In the genomic region with DNA sequence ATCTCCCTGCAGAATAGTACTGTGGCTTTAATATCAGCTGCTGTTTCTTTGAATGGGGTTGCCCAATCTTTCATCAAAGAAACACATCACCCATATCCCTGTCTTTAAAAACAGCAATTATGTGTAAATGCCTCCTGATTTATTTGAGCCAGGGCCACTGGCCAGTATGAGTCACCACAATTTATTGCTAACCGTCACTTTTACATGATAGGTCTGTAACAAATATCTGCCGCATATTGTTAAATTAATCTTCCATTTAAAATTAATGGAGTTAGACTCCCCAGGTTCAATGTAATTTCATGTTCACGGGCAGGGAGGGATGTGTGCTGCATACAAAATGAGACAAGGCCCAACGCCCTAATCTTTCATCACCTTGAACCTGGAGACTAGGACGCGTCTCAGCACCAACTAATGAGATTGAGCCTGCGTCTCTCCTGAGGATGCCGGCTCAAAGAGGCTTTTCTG, we compare ENCODE assay signal across 1 cellular context.
TF ChIP-seq lines count a peak whose summit lies in the region.

No MANE protein-coding gene starts in this region.

TF ChIP-seq in HEK293, 187 proteins besides CTCF, POLR2A, EP300 and RAD21 (continued from another document and continues in another):
- TF ChIP-seq, protein P1, sequence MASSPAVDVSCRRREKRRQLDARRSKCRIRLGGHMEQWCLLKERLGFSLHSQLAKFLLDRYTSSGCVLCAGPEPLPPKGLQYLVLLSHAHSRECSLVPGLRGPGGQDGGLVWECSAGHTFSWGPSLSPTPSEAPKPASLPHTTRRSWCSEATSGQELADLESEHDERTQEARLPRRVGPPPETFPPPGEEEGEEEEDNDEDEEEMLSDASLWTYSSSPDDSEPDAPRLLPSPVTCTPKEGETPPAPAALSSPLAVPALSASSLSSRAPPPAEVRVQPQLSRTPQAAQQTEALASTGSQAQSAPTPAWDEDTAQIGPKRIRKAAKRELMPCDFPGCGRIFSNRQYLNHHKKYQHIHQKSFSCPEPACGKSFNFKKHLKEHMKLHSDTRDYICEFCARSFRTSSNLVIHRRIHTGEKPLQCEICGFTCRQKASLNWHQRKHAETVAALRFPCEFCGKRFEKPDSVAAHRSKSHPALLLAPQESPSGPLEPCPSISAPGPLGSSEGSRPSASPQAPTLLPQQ (tag by site-specific recombination; IDR thresholded peaks at IDR 0.05) = 0 out of 2 replicates have a peak, but pooled peaks have one; percentile 33
- TF ChIP-seq ZBTB17 (tag by site-specific recombination; IDR thresholded peaks at IDR 0.05) = peak; percentile 69
- TF ChIP-seq ZNF292 (tag by site-specific recombination; IDR thresholded peaks at IDR 0.05; ENCODE audit: borderline replicate concordance, low read depth) = no peak
- TF ChIP-seq ZFP37 (tag by site-specific recombination; IDR thresholded peaks at IDR 0.05) = no peak
- TF ChIP-seq GLIS2 (tag by site-specific recombination; IDR thresholded peaks at IDR 0.05) = no peak
- no peak for TF ChIP-seq ZNF23 (tag by site-specific recombination; IDR thresholded peaks at IDR 0.05; ENCODE audit: borderline replicate concordance)
- TF ChIP-seq KLF8 (tag by site-specific recombination; IDR thresholded peaks at IDR 0.05) = 0 out of 2 replicates have a peak, but pooled peaks have one; percentile 28
- peak; percentile 51; the same call in 1 of the 2 replicates for TF ChIP-seq KLF16 (tag by site-specific recombination; IDR thresholded peaks at IDR 0.05)
- TF ChIP-seq KLF7 (tag by site-specific recombination; IDR thresholded peaks at IDR 0.05; ENCODE audit: borderline replicate concordance) = no peak
- TF ChIP-seq ZNF48 (tag by site-specific recombination; IDR thresholded peaks at IDR 0.05) = no peak
- TF ChIP-seq ZNF510 (tag by site-specific recombination; IDR thresholded peaks at IDR 0.05; ENCODE audit: insufficient replicate concordance) = no peak
- no peak for TF ChIP-seq ZNF426 (tag by site-specific recombination; IDR thresholded peaks at IDR 0.05)
- no peak for TF ChIP-seq PRDM2 (tag by site-specific recombination; IDR thresholded peaks at IDR 0.05; ENCODE audit: borderline replicate concordance)
- no peak for TF ChIP-seq ZNF169 (tag by site-specific recombination; IDR thresholded peaks at IDR 0.05)
- TF ChIP-seq, protein P2, sequence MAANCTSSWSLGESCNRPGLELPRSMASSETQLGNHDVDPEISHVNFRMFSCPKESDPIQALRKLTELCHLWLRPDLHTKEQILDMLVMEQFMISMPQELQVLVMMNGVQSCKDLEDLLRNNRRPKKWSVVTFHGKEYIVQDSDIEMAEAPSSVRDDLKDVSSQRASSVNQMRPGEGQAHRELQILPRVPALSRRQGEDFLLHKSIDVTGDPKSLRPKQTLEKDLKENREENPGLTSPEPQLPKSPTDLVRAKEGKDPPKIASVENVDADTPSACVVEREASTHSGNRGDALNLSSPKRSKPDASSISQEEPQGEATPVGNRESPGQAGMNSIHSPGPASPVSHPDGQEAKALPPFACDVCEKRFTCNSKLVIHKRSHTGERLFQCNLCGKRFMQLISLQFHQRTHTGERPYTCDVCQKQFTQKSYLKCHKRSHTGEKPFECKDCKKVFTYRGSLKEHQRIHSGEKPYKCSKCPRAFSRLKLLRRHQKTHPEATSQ (tag by site-specific recombination; IDR thresholded peaks at IDR 0.05) = no peak
- TF ChIP-seq WT1 (tag by site-specific recombination; IDR thresholded peaks at IDR 0.05) = peak; percentile 94
- 0 out of 2 replicates have a peak, but pooled peaks have one; percentile 17 for TF ChIP-seq ZNF558 (tag by site-specific recombination; IDR thresholded peaks at IDR 0.05)
- no peak for TF ChIP-seq ZNF677 (tag by site-specific recombination; IDR thresholded peaks at IDR 0.05)
- TF ChIP-seq TRIM28 (IDR thresholded peaks at IDR 0.05; ENCODE audit: borderline replicate concordance, low read length) = no peak; the same call in 1 of the 2 replicates
- TF ChIP-seq ZXDB (tag by site-specific recombination; IDR thresholded peaks at IDR 0.05) = peak; percentile 34; the same call in 1 of the 2 replicates
- TF ChIP-seq, protein P3, sequence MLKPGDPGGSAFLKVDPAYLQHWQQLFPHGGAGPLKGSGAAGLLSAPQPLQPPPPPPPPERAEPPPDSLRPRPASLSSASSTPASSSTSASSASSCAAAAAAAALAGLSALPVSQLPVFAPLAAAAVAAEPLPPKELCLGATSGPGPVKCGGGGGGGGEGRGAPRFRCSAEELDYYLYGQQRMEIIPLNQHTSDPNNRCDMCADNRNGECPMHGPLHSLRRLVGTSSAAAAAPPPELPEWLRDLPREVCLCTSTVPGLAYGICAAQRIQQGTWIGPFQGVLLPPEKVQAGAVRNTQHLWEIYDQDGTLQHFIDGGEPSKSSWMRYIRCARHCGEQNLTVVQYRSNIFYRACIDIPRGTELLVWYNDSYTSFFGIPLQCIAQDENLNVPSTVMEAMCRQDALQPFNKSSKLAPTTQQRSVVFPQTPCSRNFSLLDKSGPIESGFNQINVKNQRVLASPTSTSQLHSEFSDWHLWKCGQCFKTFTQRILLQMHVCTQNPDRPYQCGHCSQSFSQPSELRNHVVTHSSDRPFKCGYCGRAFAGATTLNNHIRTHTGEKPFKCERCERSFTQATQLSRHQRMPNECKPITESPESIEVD (tag by site-specific recombination; IDR thresholded peaks at IDR 0.05) = peak; percentile 89
- no peak for TF ChIP-seq SP2 (tag by site-specific recombination; IDR thresholded peaks at IDR 0.05)
- peak; percentile 54; the same call in 1 of the 2 replicates for TF ChIP-seq PATZ1 (tag by site-specific recombination; IDR thresholded peaks at IDR 0.05)
- TF ChIP-seq ZNF76 (tag by site-specific recombination; IDR thresholded peaks at IDR 0.05; ENCODE audit: borderline replicate concordance, low read depth) = no peak
- no peak for TF ChIP-seq ZNF311 (tag by site-specific recombination; IDR thresholded peaks at IDR 0.05; ENCODE audit: borderline replicate concordance)
- peak; percentile 87 for TF ChIP-seq IKZF3 (tag by site-specific recombination; IDR thresholded peaks at IDR 0.05)
- no peak for TF ChIP-seq MEIS1 (CRISPR knock-in tag; IDR thresholded peaks at IDR 0.05; ENCODE audit: borderline replicate concordance)
- no peak for TF ChIP-seq ZNF223 (tag by site-specific recombination; IDR thresholded peaks at IDR 0.05)
- no peak for TF ChIP-seq ZNF561 (tag by site-specific recombination; IDR thresholded peaks at IDR 0.05; ENCODE audit: borderline replicate concordance)
- TF ChIP-seq ZNF133 (tag by site-specific recombination; IDR thresholded peaks at IDR 0.05) = no peak
- TF ChIP-seq SP7 (tag by site-specific recombination; IDR thresholded peaks at IDR 0.05) = peak; percentile 98
- TF ChIP-seq ZNF132 (tag by site-specific recombination; IDR thresholded peaks at IDR 0.05; ENCODE audit: borderline replicate concordance) = no peak
- peak; percentile 44; the same call in 1 of the 2 replicates for TF ChIP-seq ZNF501 (tag by site-specific recombination; IDR thresholded peaks at IDR 0.05)
- no peak for TF ChIP-seq SP3 (tag by site-specific recombination; IDR thresholded peaks at IDR 0.05)
- no peak for TF ChIP-seq ZNF654 (tag by site-specific recombination; IDR thresholded peaks at IDR 0.05; ENCODE audit: low read depth)
- TF ChIP-seq ZNF239 (tag by site-specific recombination; IDR thresholded peaks at IDR 0.05) = no peak
- TF ChIP-seq ELK4 (IDR thresholded peaks at IDR 0.05; ENCODE audit: borderline replicate concordance, low read depth, low read length) = no peak
- no peak for TF ChIP-seq ZNF791 (tag by site-specific recombination; IDR thresholded peaks at IDR 0.05)
- TF ChIP-seq ZNF830 (tag by site-specific recombination; IDR thresholded peaks at IDR 0.05; ENCODE audit: low read depth) = no peak
- no peak for TF ChIP-seq ZNF280D (tag by site-specific recombination; IDR thresholded peaks at IDR 0.05)
- TF ChIP-seq ZBTB8A (tag by site-specific recombination; IDR thresholded peaks at IDR 0.05) = peak; percentile 44
- TF ChIP-seq ZNF366 (tag by site-specific recombination; conservative IDR thresholded peaks at IDR 0.05) = peak; percentile 81
- no peak for TF ChIP-seq ZNF623 (tag by site-specific recombination; IDR thresholded peaks at IDR 0.05)
- no peak for TF ChIP-seq ZNF175 (tag by site-specific recombination; IDR thresholded peaks at IDR 0.05)
